24 cellular contexts compared by ENCODE assay signal in the genomic region with DNA sequence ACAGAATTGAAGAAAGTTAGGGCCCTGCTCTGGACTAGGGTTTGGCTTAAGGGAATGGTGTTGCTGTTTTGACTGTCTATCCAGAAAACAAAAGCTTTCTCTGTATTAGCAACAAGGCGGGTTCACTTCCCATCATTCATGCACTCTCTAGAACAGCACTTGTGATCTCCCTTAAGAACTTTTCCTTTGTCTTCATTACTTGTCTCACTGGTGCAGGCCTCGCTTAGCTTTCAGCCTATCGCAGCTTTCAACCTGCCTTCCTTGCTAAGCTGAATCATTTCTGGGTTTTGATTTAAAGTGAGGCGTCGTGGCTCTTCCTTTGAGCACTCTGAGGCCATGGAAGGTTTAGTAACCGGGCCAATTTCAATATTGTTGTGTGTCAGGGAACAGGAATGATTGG. TPM values are rescaled to one million over a fixed set of nuclear protein-coding genes. Genes with fewer than 3 reads are reported as not detected.
DNase-seq lines count a peak whose midpoint lies in the region; ATAC-seq and TF ChIP-seq lines count a peak whose summit lies in the region.
"Had no signal": no experiment of that assay in that cellular context is flagged by ENCODE, and none has a peak within 500 bp of the region (broad histone marks: within the 10 kb centered on the region; RNA-seq: fewer than 3 reads in every experiment).

No MANE protein-coding gene starts in this region.

- no peaks in the 10 kb centered on the region for H3K36me3 Mint-ChIP-seq in activated CD4-positive, alpha-beta T cell treated with anti-CD3 and anti-CD28 coated beads for 36 hours (ENCODE audit: low read depth)

- H3K9me3 Mint-ChIP-seq in activated CD4-positive, alpha-beta T cell treated with anti-CD3 and anti-CD28 coated beads for 36 hours (ENCODE audit: low read depth), result no peaks in the 10 kb centered on the region
- H3K9me3 Mint-ChIP-seq: CD4-positive, alpha-beta T cell had no signal

- H3K27me3 Mint-ChIP-seq in activated CD4-positive, alpha-beta T cell treated with anti-CD3 and anti-CD28 coated beads for 36 hours, result peaks cover 8% of the 10 kb centered on the region

- H3K36me3 ChIP-seq in vagina, result no peaks in the 10 kb centered on the region
- H3K36me3 ChIP-seq: BLaER1 treated with 17β-estradiol and CSF1 and Interleukin-3, amounts not matched to agents 10 nM and 100 nM; SJSA1 had no signal

- H3K4me1 ChIP-seq in vagina, result no peaks in the 10 kb centered on the region

- CTCF ChIA-PET in activated CD4-positive, alpha-beta T cell treated with anti-CD3 and anti-CD28 coated beads for 36 hours (lab: Charles Lee), result interaction anchor here (0.8 kb wide), 1 partner anchor 84 kb away, joined by 3 read pairs; no protein-coding TSS in a partner anchor

- intact Hi-C loops in activated CD4-positive, alpha-beta T cell treated with anti-CD3 and anti-CD28 coated beads for 36 hours (cut with DNase I, micrococcal nuclease), result no loop called here
- intact Hi-C loops in vagina (cut with DNase I), result no loop called here

- ATAC-seq in activated CD4-positive, alpha-beta T cell treated with anti-CD3 and anti-CD28 coated beads for 36 hours, result peak; percentile 57
- no peak for ATAC-seq in GM19395 (IDR thresholded peaks at IDR 0.05; ENCODE audit: unreplicated experiment)

- DNase-seq in activated CD4-positive, alpha-beta T cell treated with anti-CD3 and anti-CD28 coated beads for 36 hours, result peak; percentile 18
- no peak for DNase-seq in activated CD4-positive, alpha-beta T cell treated with anti-CD3 and anti-CD28 coated beads for 48 hours
- DNase-seq in COLO829 (ENCODE audit: low spot score), result peak; percentile 26
- DNase-seq in NOMO-1 treated with dmso at 0.1 percent for 144 hours (lab: John Stamatoyannopoulos, UW; ENCODE audit: unreplicated experiment), result peak; percentile 23
- DNase-seq in foreskin melanocyte, result peak; percentile 94
- DNase-seq in NCI-H1048 (lab: John Stamatoyannopoulos, UW), result no peak
- DNase-seq in vagina (ENCODE audit: extremely low spot score in 2 of 2), result no peak
- DNase-seq: AML-193; CD4-positive, alpha-beta T cell; COR-L47; DMS53; HCEC 1CT; KBM-7; NCI-H1417; NCI-H1694; NCI-H2081 treated with DMSO at 0.1 percent for 48 hours; NCI-H524; NCI-H774; NK-92 treated with Interleukin-12 subunit alpha and Interleukin-12 subunit beta, amount 100 ng/mL, for 24 hours; Right ventricle myocardium superior; RPMI8226 had no signal

- no peak overlapping the region for H3K27ac Mint-ChIP-seq in activated CD4-positive, alpha-beta T cell treated with anti-CD3 and anti-CD28 coated beads for 36 hours
- H3K27ac Mint-ChIP-seq: CD4-positive, alpha-beta T cell had no signal

- H3K4me3 ChIP-seq in vagina, result no peak overlapping the region
- H3K4me3 ChIP-seq: BLaER1 treated with 17β-estradiol and CSF1 and Interleukin-3, amounts not matched to agents 10 nM and 100 nM; SJSA1 had no signal

- no peaks in the 10 kb centered on the region for H3K9me3 ChIP-seq in vagina
- H3K9me3 ChIP-seq: SJSA1 had no signal

- TF ChIP-seq POLR2A in vagina (IDR thresholded peaks at IDR 0.05), result no peak

- no peak for TF ChIP-seq CTCF in vagina (IDR thresholded peaks at IDR 0.05)

- no peak overlapping the region for H3K4me3 Mint-ChIP-seq in activated CD4-positive, alpha-beta T cell treated with anti-CD3 and anti-CD28 coated beads for 36 hours
- H3K4me3 Mint-ChIP-seq: CD4-positive, alpha-beta T cell had no signal

- H3K27ac ChIP-seq in vagina, result no peak overlapping the region
- H3K27ac ChIP-seq: BLaER1 treated with 17β-estradiol and CSF1 and Interleukin-3, amounts not matched to agents 10 nM and 100 nM; SJSA1 had no signal

- POLR2A ChIA-PET in activated CD4-positive, alpha-beta T cell treated with anti-CD3 and anti-CD28 coated beads for 36 hours (lab: Charles Lee), result no interaction called here

- H3K4me1 Mint-ChIP-seq in activated CD4-positive, alpha-beta T cell treated with anti-CD3 and anti-CD28 coated beads for 36 hours, result no peaks in the 10 kb centered on the region

- H3K27me3 ChIP-seq in vagina, result no peaks in the 10 kb centered on the region
- H3K27me3 ChIP-seq: BLaER1 treated with 17β-estradiol and CSF1 and Interleukin-3, amounts not matched to agents 10 nM and 100 nM had no signal

RNA-seq across cellular contexts. Expression of gene LPCAT1, which starts 35.2 kb away (rescaled TPM):
- 10 to 100 TPM; 42.5 to 54.5 TPM for total RNA-seq in activated CD4-positive, alpha-beta T cell treated with anti-CD3 and anti-CD28 coated beads for 36 hours
- total RNA-seq in vagina, result 29.7 TPM

Comparison
In these comparisons a context has a peak if more than half of its experiments do, and no peak if none do; other contexts are left out.
1. DNase-seq: peak in activated CD4-positive, alpha-beta T cell treated with anti-CD3 and anti-CD28 coated beads for 36 hours (single experiment), COLO829 (single experiment), NOMO-1 treated with dmso at 0.1 percent for 144 hours (single experiment) and foreskin melanocyte (single experiment); none in activated CD4-positive, alpha-beta T cell treated with anti-CD3 and anti-CD28 coated beads for 48 hours (single experiment), NCI-H1048 (single experiment) and vagina (0 of 2).